18 cellular contexts compared by ENCODE assay signal in genomic region chr2:74109551-74109950, GRCh38. TPM values are rescaled to one million over a fixed set of nuclear protein-coding genes. Genes with fewer than 3 reads are reported as not detected.
DNase-seq lines count a peak whose midpoint lies in the region; ATAC-seq, FAIRE-seq and TF ChIP-seq lines count a peak whose summit lies in the region.
"Had no signal": no experiment of that assay in that cellular context is flagged by ENCODE, and none has a peak within 500 bp of the region (broad histone marks: within the 10 kb centered on the region; RNA-seq: fewer than 3 reads in every experiment).

No MANE protein-coding gene starts in this region.

- H3K27ac Mint-ChIP-seq in dendritic cell treated with granulocyte-macrophage colony-stimulating factor and Interleukin-4, amounts not matched to agents 40 ng/mL and 50 ng/mL, for 4 days = peak overlapping the region; percentile 33
- H3K27ac Mint-ChIP-seq: CD14-positive monocyte; CD4-positive, alpha-beta memory T cell; HFFc6 had no signal

- no peak overlapping the region for H2AFZ ChIP-seq in GM12878 (ENCODE audit: control insufficient read depth, low read depth, low read length)
- H2AFZ ChIP-seq in OCI-LY7 (ENCODE audit: low read length) = no peak overlapping the region

- BruUV-seq in GM12878 (replicated peaks; lab: Mats Ljungman, UMichigan) (no TSS peak), OCI-LY7 (replicated peaks; lab: Mats Ljungman, UMichigan) (no TSS peak)

- H3K4me3 ChIP-seq in GM12878 (no peak overlapping the region), OCI-LY7 (ENCODE audit: low read depth, low read length, poor library complexity, severe bottlenecking) (no peak overlapping the region)
- H3K4me3 ChIP-seq: BLaER1 had no signal

- no peaks in the 10 kb centered on the region for H3K9me3 ChIP-seq in GM12878 (replicated peaks; ENCODE audit: control insufficient read depth, insufficient read depth, low read length)
- no peaks in the 10 kb centered on the region for H3K9me3 ChIP-seq in OCI-LY7 (ENCODE audit: low read length)
- H3K9me3 ChIP-seq: BLaER1 had no signal

- POLR2A ChIA-PET in GM12878 (lab: Charles Lee) (no interaction called here), OCI-LY7 (lab: Charles Lee) (interaction anchor here (0.7 to 1.0 kb wide), 2 partner anchors 219 to 271 kb away, joined by 3 to 4 read pairs; no protein-coding TSS in a partner anchor)

- ATAC-seq in GM12878 (no peak), HG02798 (IDR thresholded peaks at IDR 0.05; ENCODE audit: poor library complexity, unreplicated experiment) (no peak)
- ATAC-seq: HCT116 had no signal

- no peaks in the 10 kb centered on the region for H3K9me3 Mint-ChIP-seq in dendritic cell treated with granulocyte-macrophage colony-stimulating factor and Interleukin-4, amounts not matched to agents 40 ng/mL and 50 ng/mL, for 4 days
- H3K9me3 Mint-ChIP-seq: HFFc6 had no signal

- no peaks in the 10 kb centered on the region for H3K4me1 ChIP-seq in GM12878 (ENCODE audit: control insufficient read depth, insufficient read depth, low read length)
- no peaks in the 10 kb centered on the region for H3K4me1 ChIP-seq in OCI-LY7 (ENCODE audit: insufficient read depth, low read length, poor library complexity, severe bottlenecking)
- H3K4me1 ChIP-seq: BLaER1 had no signal

- FAIRE-seq in GM12878 (lab: Jason Lieb, UNC) = no peak
- FAIRE-seq: HepG2 had no signal

- H3K9ac ChIP-seq in GM12878 (ENCODE audit: control insufficient read depth, insufficient read depth, low read length) = no peak overlapping the region
- H3K9ac ChIP-seq: BLaER1 had no signal

- SMC1A ChIA-PET in GM12878 (lab: Charles Lee; ENCODE audit: uncharacterized antibody, unreplicated experiment) = interaction anchor here (0.6 to 1.2 kb wide), 5 partner anchors 12 to 285 kb away, joined by 3 read pairs; no protein-coding TSS in a partner anchor

- H3K4me2 ChIP-seq in GM12878 (ENCODE audit: control insufficient read depth, insufficient read depth) = no peak overlapping the region
- no peak overlapping the region for H3K4me2 ChIP-seq in OCI-LY7 (ENCODE audit: low read length)
- H3K4me2 ChIP-seq: BLaER1 had no signal

- WGBS in GM12878 (ENCODE audit: insufficient coverage, insufficient replicate concordance, low lambda C conversion rate, missing lambda C conversion rate) = 79% methylated on average over 8 of the region's 8 CpGs

- no peaks in the 10 kb centered on the region for H4K20me1 ChIP-seq in GM12878 (ENCODE audit: control insufficient read depth, insufficient read depth)
- H4K20me1 ChIP-seq in OCI-LY7 (ENCODE audit: insufficient read depth, low read length) = no peaks in the 10 kb centered on the region

- DNase-seq in activated CD8-positive, alpha-beta memory T cell treated with anti-CD3 and anti-CD28 coated beads, Interleukin-2, amount 50 U/mL, for 48 hours = peak; percentile 20
- no peak for DNase-seq in activated CD8-positive, alpha-beta memory T cell treated with anti-CD3 and anti-CD28 coated beads, Interleukin-2, amount 50 U/mL, for 4 hours
- DNase-seq in GM12878 (ENCODE audit: low read depth, low spot score) = no peak
- no peak for DNase-seq in stimulated activated naive CD4-positive, alpha-beta T cell treated with Interleukin-2 at 50 U/mL for 16 hours (lab: John Stamatoyannopoulos, UW)
- no peak for DNase-seq in OCI-LY7 (ENCODE audit: low spot score)
- DNase-seq: 8988T; Calu3; CD4-positive, alpha-beta memory T cell; GDM1; GOT3; H7; HFFc6 had no signal

- no peaks in the 10 kb centered on the region for H3K9me2 ChIP-seq in OCI-LY7 (ENCODE audit: insufficient read depth, low read length)

- no peaks in the 10 kb centered on the region for H3K27me3 Mint-ChIP-seq in dendritic cell treated with granulocyte-macrophage colony-stimulating factor and Interleukin-4, amounts not matched to agents 40 ng/mL and 50 ng/mL, for 4 days

- CTCF ChIA-PET in GM12878 (lab: Yijun Ruan, JAX) (interaction anchor here (0.7 to 1.3 kb wide), 4 partner anchors 11 to 487 kb away, joined by 3 to 4 read pairs (median 3); no protein-coding TSS in a partner anchor), OCI-LY7 (lab: Charles Lee; ENCODE audit: unreplicated experiment) (interaction anchor here (0.6 kb wide), 1 partner anchor 288 kb away, joined by 3 read pairs; no protein-coding TSS in a partner anchor)

- RAD21 ChIA-PET in GM12878 (lab: Charles Lee; ENCODE audit: unreplicated experiment) = no interaction called here

- intact Hi-C loops in GM12878 (cut with micrococcal nuclease; ENCODE audit: unreplicated experiment) (no loop called here), OCI-LY7 (cut with micrococcal nuclease; ENCODE audit: unreplicated experiment) (no loop called here)
- intact Hi-C loops in dendritic cell treated with granulocyte-macrophage colony-stimulating factor and Interleukin-4, amounts not matched to agents 40 ng/mL and 50 ng/mL, for 4 days (cut with micrococcal nuclease) = no loop called here

- in situ Hi-C loops in GM12878 (cut with MboI) = no loop called here

- no peaks in the 10 kb centered on the region for H3K79me2 ChIP-seq in GM12878 (ENCODE audit: control insufficient read depth, insufficient read depth, low read length)
- no peaks in the 10 kb centered on the region for H3K79me2 ChIP-seq in OCI-LY7 (ENCODE audit: insufficient read depth, low read depth, low read length)

- peaks cover 0 to 7% of the 10 kb centered on the region in 2 experiments; a peak in 1 of 4 replicates for H3K36me3 ChIP-seq in GM12878 (ENCODE audit: control insufficient read depth in 2 of 2, insufficient read depth in 2 of 2, low read length in 1 of 2)
- H3K36me3 ChIP-seq in OCI-LY7 (ENCODE audit: insufficient read depth, low read length) = peaks cover 3% of the 10 kb centered on the region; the same call in 1 of the 2 replicates

- peaks cover 14% of the 10 kb centered on the region for H3K4me1 Mint-ChIP-seq in dendritic cell treated with granulocyte-macrophage colony-stimulating factor and Interleukin-4, amounts not matched to agents 40 ng/mL and 50 ng/mL, for 4 days (ENCODE audit: low read depth)
- H3K4me1 Mint-ChIP-seq: CD14-positive monocyte; CD4-positive, alpha-beta memory T cell had no signal

- no peak overlapping the region for H3K4me3 Mint-ChIP-seq in dendritic cell treated with granulocyte-macrophage colony-stimulating factor and Interleukin-4, amounts not matched to agents 40 ng/mL and 50 ng/mL, for 4 days
- H3K4me3 Mint-ChIP-seq: CD14-positive monocyte; CD4-positive, alpha-beta memory T cell; HFFc6 had no signal

- TF ChIP-seq EP300 in GM12878 (IDR thresholded peaks at IDR 0.05; ENCODE audit: borderline replicate concordance in 1 of 2, control insufficient read depth in 1 of 2, low read depth in 2 of 2, low read length in 2 of 2) = no peak

- H3K27ac ChIP-seq in GM12878 (ENCODE audit: control insufficient read depth, insufficient read depth) (no peak overlapping the region), OCI-LY7 (ENCODE audit: low read depth, low read length, poor library complexity, severe bottlenecking) (no peak overlapping the region)
- H3K27ac ChIP-seq: BLaER1 had no signal

- TF ChIP-seq POLR2A in GM12878 (IDR thresholded peaks at IDR 0.05; ENCODE audit: low read depth, low read length) = no peak

- no peaks in the 10 kb centered on the region for H3K27me3 ChIP-seq in GM12878 (replicated peaks in 1 of 2; ENCODE audit: control insufficient read depth in 2 of 2, insufficient read depth in 2 of 2, low read length in 1 of 2)
- H3K27me3 ChIP-seq: BLaER1 had no signal

- no peak for TF ChIP-seq RAD21 in GM12878 (IDR thresholded peaks at IDR 0.05; ENCODE audit: insufficient read depth, low read depth, low read length)

- H3K36me3 Mint-ChIP-seq in dendritic cell treated with granulocyte-macrophage colony-stimulating factor and Interleukin-4, amounts not matched to agents 40 ng/mL and 50 ng/mL, for 4 days (ENCODE audit: low read depth) = peaks cover 58% of the 10 kb centered on the region

- no peak for TF ChIP-seq CTCF in GM12878 (IDR thresholded peaks at IDR 0.05 in 2 of 3, conservative IDR thresholded peaks at IDR 0.05 in 1 of 3; ENCODE audit: control insufficient read depth in 2 of 3, extremely low read depth in 1 of 3, insufficient read depth in 1 of 3, low read depth in 3 of 3, low read length in 3 of 3)
- no peak for TF ChIP-seq CTCF in OCI-LY7 (conservative IDR thresholded peaks at IDR 0.05; ENCODE audit: low read length)

TF ChIP-seq in GM12878, 131 proteins besides CTCF, POLR2A, EP300 and RAD21:
- TF ChIP-seq IRF3 (IDR thresholded peaks at IDR 0.05) (no peak), SUZ12 (IDR thresholded peaks at IDR 0.05; ENCODE audit: unreplicated experiment) (no peak), PML (IDR thresholded peaks at IDR 0.05; ENCODE audit: low read length) (0 out of 2 replicates have a peak, but pooled peaks have one; percentile 23), CREM (IDR thresholded peaks at IDR 0.05; ENCODE audit: low read depth) (no peak)

RNA-seq across cellular contexts. Expression of gene BOLA3, which starts 38.2 kb away (rescaled TPM):
- 4.2 and 7.9 TPM in 2 replicates for total RNA-seq in GM12878 (2013; cell fraction: nucleolus; rRNA removed)
- total RNA-seq in GM12878 (2014; rRNA removed) = 70.3 and 82.6 TPM in 2 replicates
- total RNA-seq in GM12878 (2014; rRNA removed; fragmentation: Illumina TruSeq; extraction: Trizol) = 71.6 and 81.1 TPM in 2 replicates
- 62.6 and 63.5 TPM in 2 replicates for total RNA-seq in GM12878 (2021)
- 23.1 TPM for polyA plus RNA-seq in GM12878 (2011; ENCODE audit: low read depth)
- 65.6 and 92.7 TPM in 2 replicates for polyA plus RNA-seq in GM12878 (2011; rRNA removed)
- 36.2 and 49.5 TPM in 2 replicates for polyA plus RNA-seq in GM12878 (2011; cell fraction: cytosol; rRNA removed)
- 14.5 and 17.1 TPM in 2 replicates for polyA plus RNA-seq in GM12878 (2011; cell fraction: nucleus; rRNA removed)
- polyA plus RNA-seq in GM12878 (2012) = 68.9 and 75.8 TPM in 2 replicates
- polyA plus RNA-seq in GM12878 (2014; fragmentation: Illumina TruSeq; extraction: Trizol) = 40.0 and 109 TPM in 2 replicates
- 100 to 1,000 TPM; 164 to 168 TPM for polyA plus RNA-seq in GM12878 (2014; fragmentation: Nextera tagmentation; extraction: Ambion mirVana)
- 102 and 158 TPM in 2 replicates for polyA plus RNA-seq in GM12878 (2014; rRNA removed)
- polyA plus RNA-seq in GM12878 (2016; fragmentation: Nextera tagmentation; extraction: Ambion mirVana) = 100 to 1,000 TPM; 283 to 300 TPM
- 9.3 and 9.9 TPM in 2 replicates for polyA minus RNA-seq in GM12878 (2011; rRNA and poly(A)+ RNA removed)
- polyA minus RNA-seq in GM12878 (2011; cell fraction: cytosol; rRNA and poly(A)+ RNA removed) = 9.0 and 10.6 TPM in 2 replicates
- polyA minus RNA-seq in GM12878 (2011; cell fraction: nucleus; rRNA and poly(A)+ RNA removed) = 5.1 and 7.7 TPM in 2 replicates
- 33.6 and 45.8 TPM in 2 replicates for total RNA-seq in OCI-LY7 (2014; rRNA removed; shearing (Covaris generic))
- 48.3 and 53.3 TPM in 2 replicates for total RNA-seq in OCI-LY7 (2022)
